In genomic region chr15:74373731-74374647, GRCh38 we compare ENCODE assay signal across 8 cellular contexts. TPM values are rescaled to one million over a fixed set of nuclear protein-coding genes. Genes with fewer than 3 reads are reported as not detected.
DNase-seq lines count a peak whose midpoint lies in the region; ATAC-seq and TF ChIP-seq lines count a peak whose summit lies in the region.

No MANE protein-coding gene starts in this region.

- H3K27me3 Mint-ChIP-seq in activated CD4-positive, alpha-beta T cell treated with anti-CD3 and anti-CD28 coated beads, Interleukin-2, amount 10 ng/mL, durations not matched to agents 7 days and 5 days, result peaks cover 26% of the 10 kb centered on the region

- peak; percentile 87 for DNase-seq in NCI-H526 treated with DMSO at 0.1 percent for 48 hours (lab: John Stamatoyannopoulos, UW)
- peak; percentile 96 for DNase-seq in activated CD4-positive, alpha-beta T cell treated with anti-CD3 and anti-CD28 coated beads, Interleukin-2, amount 10 ng/mL, durations not matched to agents 7 days and 5 days
- DNase-seq in dermis blood vessel endothelial cell, result peak; percentile 89
- peak; percentile 91 to 95 (median 93) for DNase-seq in right lobe of liver
- DNase-seq in stimulated activated CD4-positive, alpha-beta T cell treated with anti-CD3 and anti-CD28 coated beads, Interleukin-4, amount 100 ng/mL, for 1 hour, result peak; percentile 96

- H3K27me3 ChIP-seq in right lobe of liver, result no peaks in the 10 kb centered on the region

- H3K4me1 Mint-ChIP-seq in activated CD4-positive, alpha-beta T cell treated with anti-CD3 and anti-CD28 coated beads, Interleukin-2, amount 10 ng/mL, durations not matched to agents 7 days and 5 days, result peaks cover 25% of the 10 kb centered on the region

- peaks cover 0 to 17% (median 4%) of the 10 kb centered on the region in 4 donors for H3K4me1 ChIP-seq in right lobe of liver

- peak overlapping the region; percentile 59 for H3K27ac ChIP-seq in C4-2B
- no peak overlapping the region for H3K27ac ChIP-seq in right lobe of liver

- peak; percentile 92 for TF ChIP-seq CTCF in C4-2B (conservative IDR thresholded peaks at IDR 0.05)
- TF ChIP-seq CTCF in right lobe of liver (IDR thresholded peaks at IDR 0.05), result peak; percentile 83 to 93 (median 87)

- H3K9me3 Mint-ChIP-seq in activated CD4-positive, alpha-beta T cell treated with anti-CD3 and anti-CD28 coated beads, Interleukin-2, amount 10 ng/mL, durations not matched to agents 7 days and 5 days, result no peaks in the 10 kb centered on the region

- intact Hi-C loops in right lobe of liver (cut with DNase I), result loop anchor here (10.0 kb wide), 2 partner anchors 241 to 261 kb away; partner anchors contain the start of gene CLK3 (in 1 of the 2)

- WGBS in right lobe of liver (ENCODE audit: insufficient coverage, low coverage, low lambda C conversion rate, missing lambda C conversion rate), result 0% methylated on average over 23 of the region's 62 CpGs

- no peaks in the 10 kb centered on the region for H3K9me3 ChIP-seq in right lobe of liver

- peak overlapping the region; percentile 65 for H3K27ac Mint-ChIP-seq in activated CD4-positive, alpha-beta T cell treated with anti-CD3 and anti-CD28 coated beads, Interleukin-2, amount 10 ng/mL, durations not matched to agents 7 days and 5 days

- ATAC-seq in GM19395 (IDR thresholded peaks at IDR 0.05; ENCODE audit: unreplicated experiment), result peak; percentile 70
- peak; percentile 69 for ATAC-seq in HG03521 (IDR thresholded peaks at IDR 0.05; ENCODE audit: unreplicated experiment)
- ATAC-seq in right lobe of liver, result peak; percentile 97

- peak overlapping the region; percentile 79 for H3K4me3 Mint-ChIP-seq in activated CD4-positive, alpha-beta T cell treated with anti-CD3 and anti-CD28 coated beads, Interleukin-2, amount 10 ng/mL, durations not matched to agents 7 days and 5 days

- no peaks in the 10 kb centered on the region for H3K36me3 Mint-ChIP-seq in activated CD4-positive, alpha-beta T cell treated with anti-CD3 and anti-CD28 coated beads, Interleukin-2, amount 10 ng/mL, durations not matched to agents 7 days and 5 days (ENCODE audit: low read depth)

- H3K36me3 ChIP-seq in right lobe of liver, result no peaks in the 10 kb centered on the region

- no peak for TF ChIP-seq POLR2A in right lobe of liver (IDR thresholded peaks at IDR 0.05)

- peak overlapping the region; percentile 58 to 63 (median 62) for H3K4me3 ChIP-seq in right lobe of liver

- POLR2A ChIA-PET in activated CD4-positive, alpha-beta T cell treated with anti-CD3 and anti-CD28 coated beads, Interleukin-2, amount 10 ng/mL, durations not matched to agents 7 days and 5 days (lab: Charles Lee), result no interaction called here

- CTCF ChIA-PET in activated CD4-positive, alpha-beta T cell treated with anti-CD3 and anti-CD28 coated beads, Interleukin-2, amount 10 ng/mL, durations not matched to agents 7 days and 5 days (lab: Charles Lee), result interaction anchor here (0.7 to 2.8 kb wide), 25 partner anchors 9 to 426 kb away, joined by 3 to 16 read pairs (median 4); partner anchors contain the start of gene UBL7

RNA-seq across cellular contexts. Expression of gene CYP11A1, which starts 6.5 kb away (rescaled TPM):
- not detected for total RNA-seq in activated CD4-positive, alpha-beta T cell treated with anti-CD3 and anti-CD28 coated beads, Interleukin-2, amount 10 ng/mL, durations not matched to agents 7 days and 5 days
- total RNA-seq in dermis blood vessel endothelial cell (not detected in 2 replicates), right lobe of liver (1 to 10 TPM; 2.5 to 6.4 (median 2.8) TPM)

RNA-seq across cellular contexts. Expression of gene SEMA7A, which starts 59.8 kb away (rescaled TPM):
- total RNA-seq in activated CD4-positive, alpha-beta T cell treated with anti-CD3 and anti-CD28 coated beads, Interleukin-2, amount 10 ng/mL, durations not matched to agents 7 days and 5 days, result 1 to 10 TPM; 2.7 to 3.5 TPM
- 0.51 and 2.2 TPM in 2 replicates for total RNA-seq in dermis blood vessel endothelial cell
- total RNA-seq in right lobe of liver, result 1 to 10 TPM in 3 of 6 experiments, under 1 TPM in 3; 0.42 to 2.4 (median 1.1) TPM
